8 cellular contexts compared by ENCODE assay signal in the genomic region with DNA sequence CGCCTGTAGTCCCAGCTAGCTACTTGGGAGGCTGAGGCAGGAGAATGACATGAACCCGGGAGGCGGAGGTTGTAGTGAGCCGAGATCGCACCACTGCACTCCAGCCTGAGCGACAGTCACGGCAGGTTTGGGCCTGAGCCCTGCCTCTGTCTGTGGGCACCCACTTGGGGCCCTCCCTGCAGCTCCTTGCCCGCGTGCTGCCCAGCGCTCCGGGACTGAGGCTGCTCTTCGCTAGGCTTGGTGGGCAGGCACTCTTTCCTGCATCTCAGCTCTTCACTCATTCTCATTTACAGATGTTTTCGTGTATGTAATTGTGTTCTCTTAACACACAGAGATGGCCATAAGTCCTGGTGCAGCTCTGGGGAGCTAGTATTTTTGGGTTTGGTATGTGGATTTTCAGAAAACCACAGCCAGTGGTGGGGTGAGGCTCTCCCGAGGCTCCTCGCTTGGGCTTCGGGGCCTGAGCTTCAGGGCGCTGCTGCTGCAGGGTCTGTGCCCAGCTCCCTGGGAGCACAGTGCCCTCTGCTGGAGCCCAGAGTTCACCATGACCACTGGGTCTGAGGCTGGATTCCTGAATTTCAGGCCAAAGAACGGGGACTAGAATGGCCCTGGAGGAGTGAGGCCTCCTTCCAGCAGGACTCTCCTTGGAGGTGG. TPM values are rescaled to one million over a fixed set of nuclear protein-coding genes. Genes with fewer than 3 reads are reported as not detected.
DNase-seq lines count a peak whose midpoint lies in the region; ATAC-seq and TF ChIP-seq lines count a peak whose summit lies in the region.

No MANE protein-coding gene starts in this region.

- no peaks in the 10 kb centered on the region for H3K27me3 Mint-ChIP-seq in CD4-positive, CD25-positive, alpha-beta regulatory T cell

- H3K36me3 ChIP-seq in CD4-positive, CD25-positive, alpha-beta regulatory T cell (ENCODE audit: control insufficient read depth, insufficient read depth, low read length) = peaks cover 50% of the 10 kb centered on the region
- H3K36me3 ChIP-seq in osteoblast (ENCODE audit: insufficient read depth, low read length) = peaks cover 25% of the 10 kb centered on the region
- H3K36me3 ChIP-seq in thoracic aorta = peaks cover 14% of the 10 kb centered on the region

- H4K20me1 ChIP-seq in osteoblast (ENCODE audit: insufficient read depth, low read length) = peaks cover 84% of the 10 kb centered on the region

- no peaks in the 10 kb centered on the region for H3K9me3 ChIP-seq in CD4-positive, CD25-positive, alpha-beta regulatory T cell (ENCODE audit: control insufficient read depth in 2 of 2, low read length in 2 of 2)
- H3K9me3 ChIP-seq in osteoblast (ENCODE audit: low read depth, low read length) = no peaks in the 10 kb centered on the region
- no peaks in the 10 kb centered on the region for H3K9me3 ChIP-seq in thoracic aorta

- peak; percentile 46 to 71 (median 64) for DNase-seq in CD4-positive, CD25-positive, alpha-beta regulatory T cell
- DNase-seq in HEK293T (ENCODE audit: extremely low spot score) (peak; percentile 78), RKO (ENCODE audit: low spot score) (peak; percentile 57), foreskin keratinocyte (no peak), osteoblast (ENCODE audit: insufficient read length, low spot score, missing footprints) (peak; percentile 99), thoracic aorta (ENCODE audit: low spot score) (no peak), KG1 (lab: John Stamatoyannopoulos, UW) (no peak)
- DNase-seq in activated naive CD4-positive, alpha-beta T cell (lab: John Stamatoyannopoulos, UW) = peak in 3 of 4 experiments; percentile 35 to 66 (median 37)

- no peak overlapping the region for H3K4me3 ChIP-seq in CD4-positive, CD25-positive, alpha-beta regulatory T cell (ENCODE audit: low read depth, low read length)
- no peak overlapping the region for H3K4me3 ChIP-seq in osteoblast (ENCODE audit: insufficient read depth, low read length)
- H3K4me3 ChIP-seq in thoracic aorta = no peak overlapping the region

- peaks cover 25% of the 10 kb centered on the region for H3K36me3 Mint-ChIP-seq in CD4-positive, CD25-positive, alpha-beta regulatory T cell

- no peak overlapping the region for H3K27ac ChIP-seq in CD4-positive, CD25-positive, alpha-beta regulatory T cell (ENCODE audit: insufficient read depth, low read length, poor library complexity, severe bottlenecking)
- H3K27ac ChIP-seq in foreskin keratinocyte (no peak overlapping the region), osteoblast (ENCODE audit: low read depth, low read length) (peak overlapping the region; percentile 90), thoracic aorta (peak overlapping the region in 1 of 2 donors; percentile 5)

- peaks cover 48% of the 10 kb centered on the region for H3K4me1 ChIP-seq in CD4-positive, CD25-positive, alpha-beta regulatory T cell (ENCODE audit: control insufficient read depth, insufficient read depth, low read length, poor library complexity, severe bottlenecking)
- H3K4me1 ChIP-seq in foreskin keratinocyte (peaks cover 22% of the 10 kb centered on the region), osteoblast (ENCODE audit: insufficient read depth, low read length) (peaks cover 49% of the 10 kb centered on the region), thoracic aorta (ENCODE audit: control insufficient read depth in 1 of 2, low read depth in 2 of 2) (peaks cover 40 to 70% of the 10 kb centered on the region in 2 donors)

- peaks cover 95% of the 10 kb centered on the region for H3K79me2 ChIP-seq in osteoblast (ENCODE audit: insufficient read depth, low read length)

- no peaks in the 10 kb centered on the region for H3K27me3 ChIP-seq in CD4-positive, CD25-positive, alpha-beta regulatory T cell (ENCODE audit: control insufficient read depth, insufficient read depth, low read length)
- H3K27me3 ChIP-seq in foreskin keratinocyte (no peaks in the 10 kb centered on the region), osteoblast (ENCODE audit: insufficient read depth, low read length) (no peaks in the 10 kb centered on the region), thoracic aorta (replicated peaks; ENCODE audit: insufficient read depth) (no peaks in the 10 kb centered on the region)

- ATAC-seq in CD4-positive, CD25-positive, alpha-beta regulatory T cell (ENCODE audit: low read depth in 2 of 2) = peak; percentile 70 to 75
- ATAC-seq in foreskin keratinocyte (peak; percentile 54), thoracic aorta (ENCODE audit: insufficient number of reproducible peaks, low FRiP score, low read depth) (no peak)

- no peak overlapping the region for H3K4me2 ChIP-seq in osteoblast (ENCODE audit: insufficient read depth, low read length)

- peak overlapping the region in 2 of 3 donors; percentile 26 to 93 for H3K27ac Mint-ChIP-seq in CD4-positive, CD25-positive, alpha-beta regulatory T cell

- CTCF ChIA-PET in HEK293T (lab: Yijun Ruan, JAX) = interaction anchor here (0.5 to 1.0 kb wide), 11 partner anchors 8 to 380 kb away, joined by 3 to 8 read pairs (median 4); a partner anchor contains a TSS

- no peak overlapping the region for H2AFZ ChIP-seq in osteoblast (ENCODE audit: low read length)

- POLR2A ChIA-PET in HEK293T (lab: Yijun Ruan, JAX) = interaction anchor here (0.7 to 6.7 kb wide), 3 partner anchors 8 to 253 kb away, joined by 3 to 42 read pairs (median 4); a partner anchor contains a TSS

- no peaks in the 10 kb centered on the region for H3K9me3 Mint-ChIP-seq in CD4-positive, CD25-positive, alpha-beta regulatory T cell

- H3K4me1 Mint-ChIP-seq in CD4-positive, CD25-positive, alpha-beta regulatory T cell = peaks cover 10 to 72% (median 51%) of the 10 kb centered on the region in 4 donors

- H3K4me3 Mint-ChIP-seq in CD4-positive, CD25-positive, alpha-beta regulatory T cell = peak overlapping the region; percentile 45 to 81 (median 66)

- TF ChIP-seq CTCF in foreskin keratinocyte (conservative IDR thresholded peaks at IDR 0.05) (peak; percentile 86), osteoblast (IDR thresholded peaks at IDR 0.05; ENCODE audit: extremely low read depth, low read depth, low read length) (peak; percentile 97), thoracic aorta (IDR thresholded peaks at IDR 0.05) (peak; percentile 77)

TF ChIP-seq in HEK293T, 16 proteins besides CTCF, POLR2A, EP300 and RAD21:
- TF ChIP-seq ZNF384 (IDR thresholded peaks at IDR 0.05) (no peak), ARNT (IDR thresholded peaks at IDR 0.05) (no peak), HDGF (IDR thresholded peaks at IDR 0.05; ENCODE audit: borderline replicate concordance) (no peak), FOXM1 (IDR thresholded peaks at IDR 0.05; ENCODE audit: borderline replicate concordance) (no peak), TARDBP (IDR thresholded peaks at IDR 0.05) (no peak), BHLHE40 (IDR thresholded peaks at IDR 0.05; ENCODE audit: borderline replicate concordance) (no peak), SUZ12 (IDR thresholded peaks at IDR 0.05) (no peak), CTBP1 (IDR thresholded peaks at IDR 0.05; ENCODE audit: borderline replicate concordance) (no peak), NFRKB (IDR thresholded peaks at IDR 0.05) (no peak), FOXK2 (IDR thresholded peaks at IDR 0.05) (no peak), LEF1 (IDR thresholded peaks at IDR 0.05; ENCODE audit: borderline replicate concordance) (no peak), L3MBTL2 (conservative IDR thresholded peaks at IDR 0.05) (no peak), FOXA1 (IDR thresholded peaks at IDR 0.05) (no peak), ELF4 (IDR thresholded peaks at IDR 0.05) (no peak), SP1 (IDR thresholded peaks at IDR 0.05) (no peak)
- TF ChIP-seq, protein P1, sequence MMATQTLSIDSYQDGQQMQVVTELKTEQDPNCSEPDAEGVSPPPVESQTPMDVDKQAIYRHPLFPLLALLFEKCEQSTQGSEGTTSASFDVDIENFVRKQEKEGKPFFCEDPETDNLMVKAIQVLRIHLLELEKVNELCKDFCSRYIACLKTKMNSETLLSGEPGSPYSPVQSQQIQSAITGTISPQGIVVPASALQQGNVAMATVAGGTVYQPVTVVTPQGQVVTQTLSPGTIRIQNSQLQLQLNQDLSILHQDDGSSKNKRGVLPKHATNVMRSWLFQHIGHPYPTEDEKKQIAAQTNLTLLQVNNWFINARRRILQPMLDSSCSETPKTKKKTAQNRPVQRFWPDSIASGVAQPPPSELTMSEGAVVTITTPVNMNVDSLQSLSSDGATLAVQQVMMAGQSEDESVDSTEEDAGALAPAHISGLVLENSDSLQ (IDR thresholded peaks at IDR 0.05) = no peak

RNA-seq across cellular contexts. Expression of a gene that starts 15.2 kb away (rescaled TPM):
- total RNA-seq in CD4-positive, CD25-positive, alpha-beta regulatory T cell = 140 TPM
- polyA plus RNA-seq in CD4-positive, CD25-positive, alpha-beta regulatory T cell = 10 to 100 TPM in 2 of 4 donors, 1 to 10 TPM in 2; 8.6 to 11.9 (median 9.8) TPM
- total RNA-seq in foreskin keratinocyte (56.7 and 58.1 TPM in 2 replicates), osteoblast (36.6 and 41.0 TPM in 2 replicates), thoracic aorta (10 to 100 TPM; 56.5 to 95.2 TPM)
- polyA plus RNA-seq in foreskin keratinocyte = 43.2 and 44.0 TPM in 2 replicates

RNA-seq across cellular contexts. Expression of a gene that starts 49.0 kb away (rescaled TPM):
- not detected for total RNA-seq in CD4-positive, CD25-positive, alpha-beta regulatory T cell
- polyA plus RNA-seq in CD4-positive, CD25-positive, alpha-beta regulatory T cell = not detected
- total RNA-seq in foreskin keratinocyte = 0.10 and 0.11 TPM in 2 replicates
- 0.06 and 0.28 TPM in 2 replicates for polyA plus RNA-seq in foreskin keratinocyte
- 0.29 and 0.36 TPM in 2 replicates for total RNA-seq in osteoblast
- total RNA-seq in thoracic aorta = 1 to 10 TPM; 1.1 to 1.7 TPM

RNA-seq across cellular contexts. Expression of a gene that starts 55.9 kb away (rescaled TPM):
- total RNA-seq in CD4-positive, CD25-positive, alpha-beta regulatory T cell = not detected
- not detected for polyA plus RNA-seq in CD4-positive, CD25-positive, alpha-beta regulatory T cell
- total RNA-seq in foreskin keratinocyte = not detected in 2 replicates
- polyA plus RNA-seq in foreskin keratinocyte = not detected in 2 replicates
- total RNA-seq in osteoblast = 12.4 and 14.8 TPM in 2 replicates
- total RNA-seq in thoracic aorta = 10 to 100 TPM; 16.9 to 29.8 TPM

Comparison
In these comparisons a context has a peak if more than half of its experiments do, and no peak if none do; other contexts are left out.
1. DNase-seq: peak in CD4-positive, CD25-positive, alpha-beta regulatory T cell (3 of 3), HEK293T (single experiment), RKO (single experiment), activated naive CD4-positive, alpha-beta T cell (3 of 4) and osteoblast (single experiment); none in foreskin keratinocyte (0 of 2), thoracic aorta (single experiment) and KG1 (single experiment).
2. RNA of a gene that starts 55.9 kb away (total RNA-seq): 16.9 to 29.8 TPM in thoracic aorta and 12.4 to 14.8 TPM in osteoblast; not detected in CD4-positive, CD25-positive, alpha-beta regulatory T cell (single experiment) and not detected in foreskin keratinocyte; every median in the first group is over 10 times any median in the second.
3. Peak in every context shown above with its lines, with median percentiles within 50 percentile points of each other: CTCF ChIP-seq.